18 cellular contexts compared by ENCODE assay signal in genomic region chr2:227007940-227008339, GRCh38.
DNase-seq lines count a peak whose midpoint lies in the region; TF ChIP-seq lines count a peak whose summit lies in the region.
"Had no signal": no experiment of that assay in that cellular context is flagged by ENCODE, and none has a peak within 500 bp of the region (broad histone marks: within the 10 kb centered on the region; RNA-seq: fewer than 3 reads in every experiment).

No MANE protein-coding gene starts in this region.

- TF ChIP-seq CTCF in H9 (conservative IDR thresholded peaks at IDR 0.05) (no peak), thyroid gland (IDR thresholded peaks at IDR 0.05) (no peak)

- no peak overlapping the region for H4K5ac ChIP-seq in H9 (ENCODE audit: insufficient read length, low read depth, low read length)

- H3K23ac ChIP-seq in H9 (ENCODE audit: insufficient read length, low read depth, low read length) (no peak overlapping the region), neuronal stem cell (ENCODE audit: low read depth, low read length, poor library complexity) (no peak overlapping the region)

- no peak overlapping the region for H2BK15ac ChIP-seq in H9 (ENCODE audit: low read depth, low read length)
- H2BK15ac ChIP-seq in neuronal stem cell (ENCODE audit: low read length) = no peak overlapping the region

- no peak overlapping the region for H3K4me3 Mint-ChIP-seq in H9
- H3K4me3 Mint-ChIP-seq: B cell; CD4-positive, CD25-positive, alpha-beta regulatory T cell; CD8-positive, alpha-beta memory T cell; IgD-negative memory B cell had no signal

- H3K4me1 ChIP-seq in H9 (ENCODE audit: insufficient read depth, low read length) (peaks cover 3% of the 10 kb centered on the region; the same call in 1 of the 2 replicates), neuronal stem cell (ENCODE audit: control insufficient read depth in 2 of 2, insufficient read depth in 1 of 2, low read depth in 1 of 2, low read length in 2 of 2) (no peaks in the 10 kb centered on the region), thyroid gland (no peaks in the 10 kb centered on the region)

- H3T11ph ChIP-seq in H9 (ENCODE audit: low read length) = no peak overlapping the region

- H3K18ac ChIP-seq in H9 (ENCODE audit: insufficient read length, low read depth, low read length) = no peak overlapping the region
- H3K18ac ChIP-seq in neuronal stem cell (ENCODE audit: low read length) = peak overlapping the region; percentile 37

- H4K91ac ChIP-seq in H9 (ENCODE audit: insufficient read length, low read depth, low read length) = no peak overlapping the region
- H4K91ac ChIP-seq in neuronal stem cell (ENCODE audit: low read depth, low read length, poor library complexity) = no peak overlapping the region

- H3K9me3 ChIP-seq in H9 (ENCODE audit: control insufficient read depth, low read depth, low read length) (no peaks in the 10 kb centered on the region), neuronal stem cell (replicated peaks in 1 of 2; ENCODE audit: control insufficient read depth in 2 of 2, insufficient read depth in 1 of 2, low read depth in 1 of 2, low read length in 2 of 2) (peaks cover 0 to 2% of the 10 kb centered on the region in 2 donors), thyroid gland (no peaks in the 10 kb centered on the region)

- H2BK12ac ChIP-seq in H9 (ENCODE audit: insufficient read length, low read depth, low read length) = no peak overlapping the region
- no peak overlapping the region for H2BK12ac ChIP-seq in neuronal stem cell (ENCODE audit: low read length)

- no peaks in the 10 kb centered on the region for H3K27me3 Mint-ChIP-seq in H9 (ENCODE audit: low read depth)
- H3K27me3 Mint-ChIP-seq: B cell; CD4-positive, CD25-positive, alpha-beta regulatory T cell; IgD-negative memory B cell had no signal

- no peaks in the 10 kb centered on the region; a peak in 1 of 5 replicates for H3K9me3 Mint-ChIP-seq in H9
- H3K9me3 Mint-ChIP-seq: CD4-positive, CD25-positive, alpha-beta regulatory T cell; CD8-positive, alpha-beta memory T cell; IgD-negative memory B cell had no signal

- no peak overlapping the region for H3K56ac ChIP-seq in H9 (ENCODE audit: insufficient read length, low read depth, low read length)

- DNase-seq in H9 = no peak
- no peak for DNase-seq in neuronal stem cell (ENCODE audit: low spot score)
- DNase-seq in occipital lobe (lab: John Stamatoyannopoulos, UW) = no peak
- no peak for DNase-seq in thyroid gland
- no peak for DNase-seq in stimulated activated CD4-positive, alpha-beta T cell treated with anti-CD3 and anti-CD28 coated beads, Interleukin-4, amount 100 ng/mL, for 1 hour
- DNase-seq: C1 segment of cervical spinal cord; CD4-positive, CD25-positive, alpha-beta regulatory T cell; CD8-positive, alpha-beta memory T cell; COR-L47; DMS 273 treated with DMSO at 0.1 percent for 48 hours; DMS53; DND-41; EL; HCEC 1CT had no signal

- H2BK120ac ChIP-seq in H9 (ENCODE audit: low read depth, low read length, poor library complexity, severe bottlenecking) (no peak overlapping the region), neuronal stem cell (ENCODE audit: low read depth, low read length) (no peak overlapping the region)

- H2AFZ ChIP-seq in H9 (ENCODE audit: low read length) (no peak overlapping the region), neuronal stem cell (ENCODE audit: low read length) (no peak overlapping the region)

- no peak overlapping the region for H2BK5ac ChIP-seq in H9 (ENCODE audit: insufficient read length, low read length)
- no peak overlapping the region for H2BK5ac ChIP-seq in neuronal stem cell (ENCODE audit: low read length)

- no peaks in the 10 kb centered on the region for H4K20me1 ChIP-seq in H9 (ENCODE audit: control insufficient read depth, insufficient read depth, insufficient read length)

- H3K4me2 ChIP-seq in H9 (ENCODE audit: insufficient read depth, insufficient read length, low read length) (no peak overlapping the region), neuronal stem cell (ENCODE audit: insufficient read depth, low read length, poor library complexity, severe bottlenecking) (no peak overlapping the region)

- H3K27me3 ChIP-seq in H9 (ENCODE audit: insufficient read depth, low read length) (no peaks in the 10 kb centered on the region), neuronal stem cell (ENCODE audit: control insufficient read depth in 3 of 3, insufficient read depth in 3 of 3, low read depth in 1 of 3, low read length in 3 of 3) (no peaks in the 10 kb centered on the region), thyroid gland (no peaks in the 10 kb centered on the region)

- H2BK20ac ChIP-seq in H9 (ENCODE audit: low read depth, low read length, poor library complexity, severe bottlenecking) = no peak overlapping the region

- peaks cover 0 to 2% (median 0%) of the 10 kb centered on the region in 3 experiments; a peak in 2 of 7 replicates for H3K36me3 Mint-ChIP-seq in H9 (ENCODE audit: insufficient read depth in 1 of 3, low read depth in 3 of 3)
- H3K36me3 Mint-ChIP-seq: CD4-positive, CD25-positive, alpha-beta regulatory T cell; CD8-positive, alpha-beta memory T cell had no signal

- H3K4me3 ChIP-seq in neuronal stem cell (ENCODE audit: low read length in 2 of 2) (no peak overlapping the region), thyroid gland (replicated peaks in 1 of 3) (no peak overlapping the region)

- intact Hi-C loops in thyroid gland (cut with DNase I) = no loop called here

- H3K14ac ChIP-seq in H9 (ENCODE audit: insufficient read depth, low read length) (peak overlapping the region; percentile 11; the same call in 1 of the 2 replicates), neuronal stem cell (ENCODE audit: low read length) (no peak overlapping the region)

- H3K4ac ChIP-seq in H9 (ENCODE audit: low read depth, low read length) (no peak overlapping the region), neuronal stem cell (ENCODE audit: low read length) (no peak overlapping the region)

- H3K79me2 ChIP-seq in H9 (ENCODE audit: insufficient read depth, low read length) = no peaks in the 10 kb centered on the region

- H3K27ac ChIP-seq in H9 (ENCODE audit: insufficient read length, low read depth, low read length) (no peak overlapping the region), angular gyrus (ENCODE audit: low read depth, low read length) (peak overlapping the region; percentile 53), cingulate gyrus (ENCODE audit: low read depth, low read length) (peak overlapping the region; percentile 61), neuronal stem cell (replicated peaks; ENCODE audit: low read length) (no peak overlapping the region), thyroid gland (no peak overlapping the region)

- no CpG with 5 or more reads among the region's 17 CpGs for WGBS in H9 (ENCODE audit: extremely low coverage, insufficient read length, low lambda C conversion rate)
- WGBS in neuronal stem cell (ENCODE audit: extremely low coverage in 2 of 2, insufficient read length in 2 of 2, insufficient replicate concordance in 1 of 2), 2 donors = no CpG with 5 or more reads among the region's 17 CpGs
- WGBS in thyroid gland, 2 donors = 94 to 96% methylated on average over 16 to 17 of the region's 17 CpGs

- H3K79me1 ChIP-seq in H9 (ENCODE audit: insufficient read depth, low read depth, low read length, poor library complexity, severe bottlenecking) (no peaks in the 10 kb centered on the region), neuronal stem cell (ENCODE audit: low read depth, low read length) (no peaks in the 10 kb centered on the region)

- no peaks in the 10 kb centered on the region for H3K23me2 ChIP-seq in H9 (ENCODE audit: insufficient read length, low read depth, low read length, poor library complexity, severe bottlenecking)

- no peak overlapping the region for H3K9ac ChIP-seq in H9 (ENCODE audit: extremely low read depth, insufficient read length, low read length)
- H3K9ac ChIP-seq in neuronal stem cell (ENCODE audit: low read depth, low read length, poor library complexity) = no peak overlapping the region

- H4K8ac ChIP-seq in H9 (replicated peaks; ENCODE audit: insufficient read length, low read depth, low read length) (no peak overlapping the region), neuronal stem cell (ENCODE audit: low read depth, low read length) (no peak overlapping the region)

- H3K27ac Mint-ChIP-seq in H9 = no peak overlapping the region
- H3K27ac Mint-ChIP-seq: B cell; CD4-positive, CD25-positive, alpha-beta regulatory T cell; CD8-positive, alpha-beta memory T cell had no signal

- TF ChIP-seq POLR2A in thyroid gland (IDR thresholded peaks at IDR 0.05) = no peak

- peaks cover 9 to 11% of the 10 kb centered on the region in 2 experiments for H3K4me1 Mint-ChIP-seq in H9
- H3K4me1 Mint-ChIP-seq: B cell; CD4-positive, CD25-positive, alpha-beta regulatory T cell; CD8-positive, alpha-beta memory T cell; IgD-negative memory B cell had no signal

- no peak overlapping the region for H2AK5ac ChIP-seq in H9 (ENCODE audit: insufficient read length, low read length)
- H2AK5ac ChIP-seq in neuronal stem cell (ENCODE audit: low read depth, low read length) = no peak overlapping the region

- H3K36me3 ChIP-seq in neuronal stem cell (replicated peaks in 1 of 2; ENCODE audit: control insufficient read depth in 2 of 2, insufficient read depth in 2 of 2, low read length in 2 of 2) = no peaks in the 10 kb centered on the region
- peaks cover 0 to 4% of the 10 kb centered on the region in 2 donors for H3K36me3 ChIP-seq in thyroid gland

Comparison
In these comparisons a context has a peak if more than half of its experiments do, and no peak if none do; other contexts are left out.
1. H3K27ac ChIP-seq: peak in angular gyrus (single experiment) and cingulate gyrus (single experiment); none in H9 (single experiment), neuronal stem cell (single experiment) and thyroid gland (0 of 3).